21 cellular contexts compared by ENCODE assay signal in the genomic region with DNA sequence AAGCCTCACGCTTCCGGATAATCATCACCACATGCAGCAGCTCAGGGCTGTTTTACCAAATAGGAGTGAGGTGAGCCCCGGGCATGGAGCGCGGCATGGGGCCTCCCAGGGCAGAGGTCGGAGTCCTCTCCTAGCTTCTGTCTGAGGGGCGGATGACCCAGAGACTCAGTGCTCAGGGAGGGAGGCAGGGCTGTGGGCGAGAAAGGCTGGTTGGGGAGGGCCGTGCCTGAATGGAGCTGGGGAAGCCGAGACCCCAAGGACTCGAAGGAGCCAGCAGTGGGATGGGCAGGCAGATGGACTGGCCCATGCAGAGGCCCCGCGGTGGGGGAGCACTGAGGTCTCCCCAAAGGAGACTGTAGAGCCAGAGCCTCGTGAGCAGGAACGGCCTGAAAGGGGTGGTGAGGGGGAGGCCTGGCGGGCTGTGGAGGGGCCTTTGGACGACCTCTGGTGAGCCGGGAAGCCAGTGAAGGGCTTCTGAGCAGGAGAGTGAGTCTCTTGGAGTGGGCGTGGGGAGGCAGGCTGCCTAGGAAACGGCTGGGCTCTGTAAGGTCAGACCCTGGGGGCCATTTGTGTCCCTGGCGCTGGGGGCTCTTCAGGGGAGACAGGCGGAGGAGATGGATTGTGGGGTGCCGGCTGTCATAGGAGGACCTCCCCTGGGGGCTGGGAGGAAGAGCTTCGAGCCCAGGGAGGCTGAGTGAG. TPM values are rescaled to one million over a fixed set of nuclear protein-coding genes. Genes with fewer than 3 reads are reported as not detected.
DNase-seq lines count a peak whose midpoint lies in the region; ATAC-seq and TF ChIP-seq lines count a peak whose summit lies in the region.
"Had no signal": no experiment of that assay in that cellular context is flagged by ENCODE, and none has a peak within 500 bp of the region (broad histone marks: within the 10 kb centered on the region; RNA-seq: fewer than 3 reads in every experiment).

No MANE protein-coding gene starts in this region.

- H3K9ac ChIP-seq in mammary epithelial cell (ENCODE audit: insufficient read depth, low read length) = no peak overlapping the region

- no peaks in the 10 kb centered on the region for H3K79me2 ChIP-seq in mammary epithelial cell (ENCODE audit: insufficient read depth, low read length)

- H3K4me2 ChIP-seq in mammary epithelial cell (ENCODE audit: insufficient read depth, low read depth, low read length) = no peak overlapping the region

- no peak for ATAC-seq in HG02938 (IDR thresholded peaks at IDR 0.05; ENCODE audit: unreplicated experiment)

- dilution Hi-C loops in mammary epithelial cell (cut with HindIII; ENCODE audit: low sequenced_read_pairs) = no loop called here

- H3K27ac ChIP-seq in mammary epithelial cell (ENCODE audit: insufficient read depth, low read depth, low read length) = no peak overlapping the region
- H3K27ac ChIP-seq: 22Rv1, adrenal gland, esophagus muscularis mucosa, gastrocnemius medialis, neutrophil, skin epidermis had no signal

- TF ChIP-seq CTCF in MCF 10A (IDR thresholded peaks at IDR 0.05; ENCODE audit: unreplicated experiment) (no peak), mammary epithelial cell (conservative IDR thresholded peaks at IDR 0.05 in 1 of 2, IDR thresholded peaks at IDR 0.05 in 1 of 2; ENCODE audit: extremely low read depth in 1 of 2, insufficient read depth in 1 of 2, low read depth in 1 of 2, low read length in 2 of 2) (no peak), nephron (IDR thresholded peaks at IDR 0.05; ENCODE audit: unreplicated experiment in 3 of 3) (no peak), type B pancreatic cell (conservative IDR thresholded peaks at IDR 0.05) (no peak)

- H3K4me1 ChIP-seq in mammary epithelial cell (ENCODE audit: insufficient read depth, low read length) = peaks cover 13% of the 10 kb centered on the region
- H3K4me1 ChIP-seq: adrenal gland, gastrocnemius medialis had no signal

- BruUV-seq in MCF 10A (replicated peaks; lab: Mats Ljungman, UMichigan) (no TSS peak), mammary epithelial cell (replicated peaks; lab: Mats Ljungman, UMichigan) (no TSS peak)

- WGBS in mammary epithelial cell (ENCODE audit: low coverage, missing lambda C conversion rate) = 90% methylated on average over 11 of the region's 24 CpGs

- CTCF ChIA-PET in MCF 10A (lab: Yijun Ruan, JAX) (interaction anchor here (0.6 to 2.6 kb wide), 17 partner anchors 10 to 524 kb away, joined by 3 to 13 read pairs (median 3); no protein-coding TSS in a partner anchor), mammary epithelial cell (lab: Charles Lee; ENCODE audit: low non-redundant PET) (interaction anchor here (0.6 to 0.7 kb wide), 2 partner anchors 43 to 122 kb away, joined by 3 to 16 read pairs; no protein-coding TSS in a partner anchor)

- POLR2A ChIA-PET in MCF 10A (lab: Yijun Ruan, JAX) = no interaction called here

- no peaks in the 10 kb centered on the region for H3K27me3 ChIP-seq in mammary epithelial cell (ENCODE audit: insufficient read depth, low read length)
- H3K27me3 ChIP-seq: adrenal gland, neutrophil had no signal

- no peaks in the 10 kb centered on the region for H3K36me3 Mint-ChIP-seq in MCF 10A (ENCODE audit: insufficient read depth, unreplicated experiment)
- H3K36me3 Mint-ChIP-seq in nephron (ENCODE audit: low read depth) = no peaks in the 10 kb centered on the region
- no peaks in the 10 kb centered on the region for H3K36me3 Mint-ChIP-seq in type B pancreatic cell

- H2AFZ ChIP-seq in mammary epithelial cell (ENCODE audit: low read depth, low read length) = no peak overlapping the region

- no peaks in the 10 kb centered on the region for H3K9me3 ChIP-seq in mammary epithelial cell (replicated peaks; ENCODE audit: insufficient read depth, low read length)
- H3K9me3 ChIP-seq: adrenal gland, esophagus muscularis mucosa, gastrocnemius medialis, neutrophil had no signal

- H3K4me3 ChIP-seq in mammary epithelial cell (replicated peaks in 1 of 3; ENCODE audit: insufficient read depth in 1 of 3, low read depth in 2 of 3, low read length in 3 of 3) = no peak overlapping the region
- H3K4me3 ChIP-seq: adrenal gland, esophagus muscularis mucosa, gastrocnemius medialis, skin epidermis had no signal

- no peak overlapping the region for H3K4me3 Mint-ChIP-seq in MCF 10A (ENCODE audit: unreplicated experiment)
- H3K4me3 Mint-ChIP-seq in nephron = peak overlapping the region in 2 of 3 experiments; percentile 13 to 57
- H3K4me3 Mint-ChIP-seq in type B pancreatic cell = peak overlapping the region; percentile 61
- H3K4me3 Mint-ChIP-seq: CD4-positive, CD25-positive, alpha-beta regulatory T cell; endodermal cell had no signal

- no peaks in the 10 kb centered on the region for H3K27me3 Mint-ChIP-seq in MCF 10A (ENCODE audit: insufficient read depth, unreplicated experiment)
- H3K27me3 Mint-ChIP-seq in nephron (ENCODE audit: low read depth) = peaks cover 25% of the 10 kb centered on the region
- peaks cover 12% of the 10 kb centered on the region for H3K27me3 Mint-ChIP-seq in type B pancreatic cell

- H3K27ac Mint-ChIP-seq in MCF 10A (ENCODE audit: low read depth, unreplicated experiment) = peak overlapping the region; percentile 31
- peak overlapping the region in 1 of 3 experiments; percentile 88 for H3K27ac Mint-ChIP-seq in nephron
- H3K27ac Mint-ChIP-seq in type B pancreatic cell = no peak overlapping the region
- H3K27ac Mint-ChIP-seq: CD4-positive, CD25-positive, alpha-beta regulatory T cell; endodermal cell had no signal

- DNase-seq in MCF 10A (ENCODE audit: unreplicated experiment) (no peak), mammary epithelial cell (no peak), type B pancreatic cell (ENCODE audit: extremely low spot score, unreplicated experiment) (no peak), GM19240 (ENCODE audit: insufficient read length, low spot score) (no peak)
- DNase-seq: activated naive CD4-positive, alpha-beta T cell treated with Interleukin-2 at 50 U/mL for 16 hours; activated T-cell treated with anti-CD3 and anti-CD28 coated beads, Interleukin-2, amount 50 U/mL, for 1 hour; cortex of kidney; endodermal cell; H9; NCI-H2171 treated with DMSO at 0.1 percent for 48 hours; stimulated activated CD4-positive, alpha-beta T cell treated with anti-CD3 and anti-CD28 coated beads, Interleukin-1b, Interleukin-23, amount 100 ng/mL, for 48 hours; T-helper 1 cell had no signal

- H3K36me3 ChIP-seq in mammary epithelial cell (ENCODE audit: insufficient read depth, low read length) = no peaks in the 10 kb centered on the region
- H3K36me3 ChIP-seq: adrenal gland, esophagus muscularis mucosa, gastrocnemius medialis, neutrophil had no signal

- H3K9me3 Mint-ChIP-seq in MCF 10A (ENCODE audit: unreplicated experiment) = no peaks in the 10 kb centered on the region
- no peaks in the 10 kb centered on the region for H3K9me3 Mint-ChIP-seq in nephron
- no peaks in the 10 kb centered on the region for H3K9me3 Mint-ChIP-seq in type B pancreatic cell
- H3K9me3 Mint-ChIP-seq: CD4-positive, CD25-positive, alpha-beta regulatory T cell; H9 had no signal

- in situ Hi-C loops in mammary epithelial cell (cut with MboI; ENCODE audit: low sequenced_read_pairs in 2 of 2) = loop anchor here in 1 of 2 donors (5.0 kb wide), 1 partner anchor 66 kb away; no protein-coding TSS in a partner anchor

- H4K20me1 ChIP-seq in mammary epithelial cell (ENCODE audit: insufficient read depth, low read length) = no peaks in the 10 kb centered on the region

- intact Hi-C loops in MCF 10A (cut with micrococcal nuclease) (loop anchor here (2.0 to 10.0 kb wide), 4 partner anchors 196 to 379 kb away; a partner anchor contains a TSS), mammary epithelial cell (cut with micrococcal nuclease) (loop anchor here (5.0 kb wide), 3 partner anchors 181 to 476 kb away; a partner anchor contains a TSS)

- H3K4me1 Mint-ChIP-seq in MCF 10A (ENCODE audit: insufficient read depth, unreplicated experiment) = peaks cover 7% of the 10 kb centered on the region
- H3K4me1 Mint-ChIP-seq in nephron = peaks cover 17% of the 10 kb centered on the region
- peaks cover 23% of the 10 kb centered on the region for H3K4me1 Mint-ChIP-seq in type B pancreatic cell (ENCODE audit: unreplicated experiment)

RNA-seq across cellular contexts. Expression of a gene that starts 24.6 kb away (rescaled TPM):
- total RNA-seq in MCF 10A (2022) = 0.77 and 2.7 TPM in 2 replicates
- 1 to 10 TPM in 1 of 2 donors, under 1 TPM in 1; 0.83 to 4.4 TPM for total RNA-seq in mammary epithelial cell
- 1.8 TPM for polyA plus RNA-seq in mammary epithelial cell
- polyA minus RNA-seq in mammary epithelial cell = 0.67 TPM
- 3.0 and 9.3 TPM in 2 replicates for total RNA-seq in type B pancreatic cell (ENCODE audit: low replicate concordance)
- total RNA-seq: CD4-positive, CD25-positive, alpha-beta regulatory T cell had no signal
- polyA plus RNA-seq: CD4-positive, CD25-positive, alpha-beta regulatory T cell had no signal

RNA-seq across cellular contexts. Expression of a gene that starts 39.8 kb away (rescaled TPM):
- total RNA-seq in MCF 10A (2022) = 60.6 and 63.8 TPM in 2 replicates
- total RNA-seq in mammary epithelial cell = 10 to 100 TPM; 25.8 to 63.5 TPM
- polyA plus RNA-seq in mammary epithelial cell = 53.4 TPM
- 43.4 TPM for polyA minus RNA-seq in mammary epithelial cell
- total RNA-seq in type B pancreatic cell (ENCODE audit: low replicate concordance) = 33.8 and 37.7 TPM in 2 replicates

RNA-seq across cellular contexts. Expression of a gene that starts 54.9 kb away (rescaled TPM):
- total RNA-seq in MCF 10A (2022) (16.1 and 21.9 TPM in 2 replicates), mammary epithelial cell (10 to 100 TPM; 21.5 to 36.9 TPM), type B pancreatic cell (ENCODE audit: low replicate concordance) (23.8 and 28.5 TPM in 2 replicates)
- 39.7 TPM for polyA plus RNA-seq in mammary epithelial cell
- 12.8 TPM for polyA minus RNA-seq in mammary epithelial cell

RNA-seq across cellular contexts. Expression of a gene that starts 56.1 kb away (rescaled TPM):
- not detected in 2 replicates for total RNA-seq in MCF 10A (2022)
- under 1 TPM in 1 of 2 donors, not detected in 1; 0.33 TPM for total RNA-seq in mammary epithelial cell
- polyA plus RNA-seq in mammary epithelial cell = not detected
- polyA minus RNA-seq in mammary epithelial cell = not detected
- 0.10 and 0.19 TPM in 2 replicates for total RNA-seq in type B pancreatic cell (ENCODE audit: low replicate concordance)
- total RNA-seq: CD4-positive, CD25-positive, alpha-beta regulatory T cell; H9 had no signal
- polyA plus RNA-seq: CD4-positive, CD25-positive, alpha-beta regulatory T cell had no signal
